ENCODE assay signal across 13 cellular contexts in the genomic region with DNA sequence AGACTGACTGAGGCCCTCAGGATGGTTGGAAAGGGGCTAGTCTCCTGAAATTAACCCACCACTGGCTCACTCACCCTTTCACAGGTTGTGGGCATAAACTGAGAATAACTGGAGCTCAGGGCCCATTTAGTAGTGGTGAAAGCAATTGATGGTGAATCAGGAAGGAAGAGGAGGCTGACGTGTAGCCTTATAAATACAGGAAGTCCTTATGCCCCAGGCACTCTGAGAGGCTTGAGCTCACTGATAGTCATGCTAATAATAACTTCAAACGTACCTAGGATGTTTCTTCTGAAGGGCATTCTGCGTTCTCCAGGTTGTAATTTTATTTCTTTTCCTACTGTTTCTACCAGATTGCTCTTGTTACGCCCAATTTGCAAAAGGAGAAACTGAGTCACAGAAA.
DNase-seq lines count a peak whose midpoint lies in the region; TF ChIP-seq lines count a peak whose summit lies in the region.
"Had no signal": no experiment of that assay in that cellular context is flagged by ENCODE, and none has a peak within 500 bp of the region (broad histone marks: within the 10 kb centered on the region; RNA-seq: fewer than 3 reads in every experiment).

No MANE protein-coding gene starts in this region.

- H2AFZ ChIP-seq in GM23248, result no peak overlapping the region
- H2AFZ ChIP-seq: PC-9 had no signal

- in situ Hi-C loops in GM23248 (cut with MboI), result no loop called here

- peaks cover 9% of the 10 kb centered on the region; the same call in 1 of the 2 replicates for H3K4me1 ChIP-seq in GM23248 (ENCODE audit: insufficient read depth)
- H3K4me1 ChIP-seq: A549 had no signal

- H3K4me2 ChIP-seq in GM23248 (ENCODE audit: unreplicated experiment), result no peak overlapping the region
- H3K4me2 ChIP-seq: A549, PC-9 had no signal

- H4K20me1 ChIP-seq in GM23248 (ENCODE audit: insufficient read depth), result no peaks in the 10 kb centered on the region

- H3K36me3 ChIP-seq in GM23248 (ENCODE audit: low read depth), result no peaks in the 10 kb centered on the region

- H3K27me3 ChIP-seq in GM23248 (replicated peaks; ENCODE audit: insufficient read depth), result no peaks in the 10 kb centered on the region

- DNase-seq in NCI-H1105 treated with DMSO at 0.1 percent for 48 hours (lab: John Stamatoyannopoulos, UW), result peak; percentile 36
- no peak for DNase-seq in NCI-H1105 (lab: John Stamatoyannopoulos, UW)
- peak; percentile 63 for DNase-seq in GM23248
- DNase-seq in RPMI7951 (ENCODE audit: low read depth), result peak; percentile 88
- peak; percentile 43 for DNase-seq in kidney tubule cell (ENCODE audit: low spot score)
- DNase-seq in islet precursor cell, result no peak
- no peak for DNase-seq in GF-D8 (lab: John Stamatoyannopoulos, UW)
- DNase-seq in GM10266 (ENCODE audit: extremely low spot score), result no peak
- DNase-seq: activated CD4-positive, CD25-positive, alpha-beta regulatory T cell; activated naive CD4-positive, alpha-beta T cell treated with Interleukin-2 at 50 U/mL for 16 hours; PC-9; T-cell had no signal

- TF ChIP-seq CTCF in GM10266 (IDR thresholded peaks at IDR 0.05; ENCODE audit: control insufficient read depth, insufficient read depth, low read depth, missing control alignments), result no peak

- H3K27ac ChIP-seq in GM23248, result no peak overlapping the region
- H3K27ac ChIP-seq: A549, PC-9 had no signal

- no peaks in the 10 kb centered on the region for H3K9me2 ChIP-seq in GM23248 (ENCODE audit: insufficient read depth)

- H3K9ac ChIP-seq in GM23248, result no peak overlapping the region

- H3F3A ChIP-seq in GM23248 (ENCODE audit: insufficient read depth), result no peaks in the 10 kb centered on the region

- no peak overlapping the region for H3K4me3 ChIP-seq in GM23248
- H3K4me3 ChIP-seq: A549, PC-9 had no signal

- no peaks in the 10 kb centered on the region for H3K79me2 ChIP-seq in GM23248 (ENCODE audit: insufficient read depth)

- WGBS in GM23248 (ENCODE audit: low coverage in 1 of 2, low lambda C conversion rate in 2 of 2, missing lambda C conversion rate in 2 of 2), 2 experiments, result 36 to 40% methylated on average over 4 of the region's 4 CpGs

- H3K9me3 ChIP-seq in GM23248 (ENCODE audit: low read depth), result no peaks in the 10 kb centered on the region
- H3K9me3 ChIP-seq: A549 had no signal

Comparison
In these comparisons a context has a peak if more than half of its experiments do, and no peak if none do; other contexts are left out.
1. DNase-seq: peak in NCI-H1105 treated with DMSO at 0.1 percent for 48 hours (single experiment), GM23248 (single experiment), RPMI7951 (single experiment) and kidney tubule cell (single experiment); none in NCI-H1105 (single experiment), islet precursor cell (single experiment), GF-D8 (single experiment) and GM10266 (single experiment).